ENCODE assay signal across 1 cellular context in genomic region chr22:45946805-45947600, GRCh38.
TF ChIP-seq lines count a peak whose summit lies in the region.

No MANE protein-coding gene starts in this region.

TF ChIP-seq in HEK293, 187 proteins besides CTCF, POLR2A, EP300 and RAD21 (continued from another document):
- TF ChIP-seq PRDM10 (tag by site-specific recombination; IDR thresholded peaks at IDR 0.05) = peak; percentile 34
- no peak for TF ChIP-seq KLF8 (tag by site-specific recombination; IDR thresholded peaks at IDR 0.05)
- TF ChIP-seq ZNF292 (tag by site-specific recombination; IDR thresholded peaks at IDR 0.05; ENCODE audit: borderline replicate concordance, low read depth) = no peak
- TF ChIP-seq EGR2 (tag by site-specific recombination; IDR thresholded peaks at IDR 0.05; ENCODE audit: low read depth) = no peak
- no peak for TF ChIP-seq ZNF174 (tag by site-specific recombination; IDR thresholded peaks at IDR 0.05)
